In genomic region chr5:148807845-148808244, GRCh38 we compare ENCODE assay signal across 12 cellular contexts. TPM values are rescaled to one million over a fixed set of nuclear protein-coding genes. Genes with fewer than 3 reads are reported as not detected.
DNase-seq lines count a peak whose midpoint lies in the region; ATAC-seq, FAIRE-seq and TF ChIP-seq lines count a peak whose summit lies in the region.
"Had no signal": no experiment of that assay in that cellular context is flagged by ENCODE, and none has a peak within 500 bp of the region (broad histone marks: within the 10 kb centered on the region; RNA-seq: fewer than 3 reads in every experiment).

No MANE protein-coding gene starts in this region.

- H4K20me1 ChIP-seq in endothelial cell of umbilical vein (replicated peaks; ENCODE audit: control insufficient read depth, extremely low read depth, insufficient read depth, low read length) = no peaks in the 10 kb centered on the region

- BruUV-seq in endothelial cell of umbilical vein (replicated peaks; lab: Mats Ljungman, UMichigan) (no TSS peak), Calu3 (replicated peaks; lab: Mats Ljungman, UMichigan) (no TSS peak)

- no peaks in the 10 kb centered on the region for H3K9me3 ChIP-seq in endothelial cell of umbilical vein (replicated peaks; ENCODE audit: control insufficient read depth, insufficient read depth, low read length)
- no peaks in the 10 kb centered on the region for H3K9me3 ChIP-seq in psoas muscle

- no peaks in the 10 kb centered on the region for H3K36me3 Mint-ChIP-seq in Calu3 (ENCODE audit: insufficient read depth, unreplicated experiment)

- intact Hi-C loops in endothelial cell of umbilical vein (cut with micrococcal nuclease) = loop anchor here (5.0 kb wide), 3 partner anchors 66 to 304 kb away; no protein-coding TSS in a partner anchor
- intact Hi-C loops in sciatic nerve (cut with DNase I) = no loop called here
- intact Hi-C loops in Calu3 (cut with micrococcal nuclease; ENCODE audit: unreplicated experiment) = loop anchor here (5.0 kb wide), 1 partner anchor 66 kb away; no protein-coding TSS in a partner anchor
- intact Hi-C loops in psoas muscle (cut with DNase I) = no loop called here

- dilution Hi-C loops in endothelial cell of umbilical vein (cut with MboI; ENCODE audit: extremely low pct_ligation_motif_present, low sequenced_read_pairs) = no loop called here

- no peaks in the 10 kb centered on the region for H3K79me2 ChIP-seq in endothelial cell of umbilical vein (ENCODE audit: control insufficient read depth, insufficient read depth, low read length)

- no peak overlapping the region for H3K4me2 ChIP-seq in endothelial cell of umbilical vein (ENCODE audit: insufficient read depth, low read length)

- no peak overlapping the region for H3K9ac ChIP-seq in endothelial cell of umbilical vein (replicated peaks; ENCODE audit: extremely low read depth, insufficient read depth, low read length)

- no peak overlapping the region for H3K4me3 Mint-ChIP-seq in Calu3 (ENCODE audit: low read depth, unreplicated experiment)

- CTCF ChIA-PET in endothelial cell of umbilical vein (lab: Charles Lee) (interaction anchor here (0.6 to 4.9 kb wide), 6 partner anchors 13 to 307 kb away, joined by 3 to 38 read pairs (median 17); no protein-coding TSS in a partner anchor), Calu3 (lab: Charles Lee) (interaction anchor here (1.0 to 1.5 kb wide), 2 partner anchors 69 to 228 kb away, joined by 3 read pairs; no protein-coding TSS in a partner anchor)

- no peaks in the 10 kb centered on the region for H3K27me3 Mint-ChIP-seq in Calu3 (ENCODE audit: unreplicated experiment)

- TF ChIP-seq CTCF in endothelial cell of umbilical vein (IDR thresholded peaks at IDR 0.05; ENCODE audit: extremely low read depth in 1 of 2, insufficient read depth in 1 of 2, low read depth in 1 of 2, low read length in 2 of 2) (no peak), Calu3 (IDR thresholded peaks at IDR 0.05; ENCODE audit: unreplicated experiment) (no peak), psoas muscle (IDR thresholded peaks at IDR 0.05) (no peak)

- no peaks in the 10 kb centered on the region for H3K27me3 ChIP-seq in endothelial cell of umbilical vein (ENCODE audit: control insufficient read depth in 2 of 2, insufficient read depth in 2 of 2, low read length in 2 of 2)
- no peaks in the 10 kb centered on the region for H3K27me3 ChIP-seq in psoas muscle (ENCODE audit: insufficient read depth in 3 of 3, low read length in 2 of 3)

- no peak overlapping the region for H3K27ac Mint-ChIP-seq in Calu3 (ENCODE audit: unreplicated experiment)

- H3K27ac ChIP-seq in endothelial cell of umbilical vein (ENCODE audit: insufficient read depth, low read depth, low read length) (no peak overlapping the region), psoas muscle (no peak overlapping the region)

- POLR2A ChIA-PET in endothelial cell of umbilical vein (lab: Charles Lee) = no interaction called here

- H3K9me1 ChIP-seq in endothelial cell of umbilical vein (replicated peaks; ENCODE audit: control insufficient read depth, extremely low read depth, insufficient read depth, low read length) = no peaks in the 10 kb centered on the region

- H3K9me3 Mint-ChIP-seq in Calu3 (ENCODE audit: low read depth, unreplicated experiment) = no peaks in the 10 kb centered on the region

- peak in 2 of 3 experiments; percentile 56 to 74 for DNase-seq in NCI-H1417 (lab: John Stamatoyannopoulos, UW)
- no peak for DNase-seq in NCI-H1417 treated with DMSO at 0.1 percent for 48 hours (lab: John Stamatoyannopoulos, UW)
- DNase-seq in NCI-H69 (lab: John Stamatoyannopoulos, UW) = peak; percentile 54
- DNase-seq in endothelial cell of umbilical vein (ENCODE audit: low read depth, low spot score) = no peak
- no peak for DNase-seq in sciatic nerve (ENCODE audit: low spot score)
- DNase-seq in Calu3 = no peak
- no peak for DNase-seq in psoas muscle
- DNase-seq in effector CD8-positive, alpha-beta T cell (lab: John Stamatoyannopoulos, UW) = no peak
- DNase-seq: 8988T, anterior cingulate cortex, NCI-H1092 treated with DMSO at 0.1 percent for 48 hours had no signal

- H3K4me1 ChIP-seq in endothelial cell of umbilical vein (ENCODE audit: control insufficient read depth, extremely low read depth, insufficient read depth, low read length) (peaks cover 35% of the 10 kb centered on the region), psoas muscle (peaks cover 31% of the 10 kb centered on the region)

- ATAC-seq in sciatic nerve (peak; percentile 68), psoas muscle (no peak)

- FAIRE-seq in endothelial cell of umbilical vein (lab: Jason Lieb, UNC) = no peak
- FAIRE-seq: TTC549 had no signal

- peaks cover 45% of the 10 kb centered on the region for H3K4me1 Mint-ChIP-seq in Calu3 (ENCODE audit: low read depth, unreplicated experiment)

- 48 to 58% (median 55%) methylated on average over 2 of the region's 2 CpGs for WGBS in psoas muscle, 3 donors

- H3K4me3 ChIP-seq in endothelial cell of umbilical vein (replicated peaks in 1 of 3; ENCODE audit: insufficient read depth in 1 of 3, low read depth in 1 of 3, low read length in 3 of 3) (no peak overlapping the region), psoas muscle (no peak overlapping the region)

- TF ChIP-seq POLR2A in endothelial cell of umbilical vein (IDR thresholded peaks at IDR 0.05; ENCODE audit: low read depth, low read length) = no peak

- peak overlapping the region; percentile 70 for H2AFZ ChIP-seq in endothelial cell of umbilical vein (ENCODE audit: low read depth, low read length)

- no peaks in the 10 kb centered on the region for H3K36me3 ChIP-seq in endothelial cell of umbilical vein (ENCODE audit: control insufficient read depth in 2 of 2, extremely low read depth in 1 of 2, insufficient read depth in 2 of 2, low read length in 2 of 2)
- H3K36me3 ChIP-seq in psoas muscle (ENCODE audit: insufficient read depth in 1 of 2, low read depth in 1 of 2) = no peaks in the 10 kb centered on the region

TF ChIP-seq in endothelial cell of umbilical vein, 7 proteins besides CTCF, POLR2A, EP300 and RAD21:
- TF ChIP-seq GATA2 (IDR thresholded peaks at IDR 0.05; ENCODE audit: insufficient read depth, insufficient read length, low read depth, low read length) = peak; percentile 30
- no peak for TF ChIP-seq JUN (IDR thresholded peaks at IDR 0.05; ENCODE audit: borderline replicate concordance, insufficient read depth, insufficient read length, low read depth)
- TF ChIP-seq FOS (IDR thresholded peaks at IDR 0.05; ENCODE audit: borderline replicate concordance, insufficient read depth, low read length) = peak; percentile 26

RNA-seq across cellular contexts. Expression of gene ADRB2, which starts 18.6 kb away (rescaled TPM):
- 0.60 and 0.86 TPM in 2 replicates for total RNA-seq in endothelial cell of umbilical vein
- polyA plus RNA-seq in endothelial cell of umbilical vein = 0.88 and 0.96 TPM in 2 replicates
- 0.83 and 0.85 TPM in 2 replicates for polyA plus RNA-seq in endothelial cell of umbilical vein (2011; cell fraction: cytosol; rRNA removed)
- 0.87 and 1.1 TPM in 2 replicates for polyA plus RNA-seq in endothelial cell of umbilical vein (2011; cell fraction: nucleus; rRNA removed)
- polyA plus RNA-seq in endothelial cell of umbilical vein (2012) = 0.79 and 1.3 TPM in 2 replicates
- 1.7 and 2.6 TPM in 2 replicates for polyA minus RNA-seq in endothelial cell of umbilical vein
- polyA minus RNA-seq in endothelial cell of umbilical vein (2011; cell fraction: cytosol; rRNA and poly(A)+ RNA removed) = 1.0 TPM
- 2.7 and 2.9 TPM in 2 replicates for polyA minus RNA-seq in endothelial cell of umbilical vein (2011; cell fraction: nucleus; rRNA and poly(A)+ RNA removed)
- total RNA-seq in sciatic nerve = 6.7 TPM
- total RNA-seq in Calu3 (2022) = 16.6 and 16.9 TPM in 2 replicates
- 10 to 100 TPM in 1 of 4 donors, 1 to 10 TPM in 3; 4.8 to 11.1 (median 7.9) TPM for total RNA-seq in psoas muscle
- 1 to 10 TPM; 1.3 to 5.6 (median 3.0) TPM for polyA plus RNA-seq in psoas muscle

Comparison
In these comparisons a context has a peak if more than half of its experiments do, and no peak if none do; other contexts are left out.
1. DNase-seq: peak in NCI-H1417 (2 of 3) and NCI-H69 (single experiment); none in NCI-H1417 treated with DMSO at 0.1 percent for 48 hours (single experiment), endothelial cell of umbilical vein (single experiment), sciatic nerve (single experiment), Calu3 (single experiment), psoas muscle (0 of 2) and effector CD8-positive, alpha-beta T cell (single experiment).
2. intact Hi-C loops: an anchor here in endothelial cell of umbilical vein (5.0 kb wide) and Calu3 (5.0 kb wide); none called in sciatic nerve and psoas muscle.